ENCODE assay signal across 9 cellular contexts in genomic region chr19:10390652-10391286, GRCh38. TPM values are rescaled to one million over a fixed set of nuclear protein-coding genes. Genes with fewer than 3 reads are reported as not detected.
DNase-seq lines count a peak whose midpoint lies in the region; ATAC-seq and TF ChIP-seq lines count a peak whose summit lies in the region.
"Had no signal": no experiment of that assay in that cellular context is flagged by ENCODE, and none has a peak within 500 bp of the region (broad histone marks: within the 10 kb centered on the region; RNA-seq: fewer than 3 reads in every experiment).

No MANE protein-coding gene starts in this region.

- H3K27ac ChIP-seq in DOHH2 (ENCODE audit: low read depth, low read length) (no peak overlapping the region), Karpas-422 (ENCODE audit: low read length) (no peak overlapping the region), SJCRH30 (no peak overlapping the region)

- CTCF ChIA-PET in activated naive CD4-positive, alpha-beta T cell treated with anti-CD3 and anti-CD28 coated beads, Interleukin-2, amount 10 ng/mL, durations not matched to agents 7 days and 5 days (lab: Charles Lee) = interaction anchor here (0.6 to 4.7 kb wide), 13 partner anchors 9 to 170 kb away, joined by 3 to 69 read pairs (median 4); partner anchors contain the start of genes CDC37, ICAM1 and TYK2

- H3F3A ChIP-seq in DOHH2 (ENCODE audit: control insufficient read depth, insufficient read depth) = peaks cover 16% of the 10 kb centered on the region

- H4K20me1 ChIP-seq in DOHH2 (ENCODE audit: control insufficient read depth, insufficient read depth, low read depth, low read length) = 0 out of 2 replicates have a peak, but pooled peaks cover 4% of the 10 kb centered on the region
- H4K20me1 ChIP-seq in Karpas-422 (ENCODE audit: insufficient read depth, low read depth, low read length) = peaks cover 8% of the 10 kb centered on the region; the same call in 1 of the 2 replicates

- H3K79me2 ChIP-seq in DOHH2 (ENCODE audit: control insufficient read depth, low read length) = no peaks in the 10 kb centered on the region; the same call in 1 of the 2 replicates
- no peaks in the 10 kb centered on the region for H3K79me2 ChIP-seq in Karpas-422 (ENCODE audit: low read length)

- peak; percentile 90 for DNase-seq in Karpas-422
- peak; percentile 63 to 76 for DNase-seq in SJCRH30
- peak; percentile 81 for DNase-seq in activated naive CD4-positive, alpha-beta T cell treated with anti-CD3 and anti-CD28 coated beads, Interleukin-2, amount 10 ng/mL, durations not matched to agents 7 days and 5 days
- DNase-seq in glutamatergic neuron = peak; percentile 67
- peak; percentile 40 for DNase-seq in putamen (ENCODE audit: low spot score)

- no peaks in the 10 kb centered on the region for H3K9me3 Mint-ChIP-seq in activated naive CD4-positive, alpha-beta T cell treated with anti-CD3 and anti-CD28 coated beads, Interleukin-2, amount 10 ng/mL, durations not matched to agents 7 days and 5 days
- H3K9me3 Mint-ChIP-seq in glutamatergic neuron (ENCODE audit: unreplicated experiment) = peaks cover 1% of the 10 kb centered on the region

- H3K9me2 ChIP-seq in DOHH2 (replicated peaks; ENCODE audit: control insufficient read depth, low read length) = no peaks in the 10 kb centered on the region
- H3K9me2 ChIP-seq in Karpas-422 (replicated peaks; ENCODE audit: insufficient read depth, low read length) = no peaks in the 10 kb centered on the region

- H3K4me2 ChIP-seq in DOHH2 (ENCODE audit: low read length) = no peak overlapping the region
- H3K4me2 ChIP-seq in Karpas-422 (ENCODE audit: low read depth, low read length, poor library complexity, severe bottlenecking) = no peak overlapping the region

- ATAC-seq in GM18873 (IDR thresholded peaks at IDR 0.05; ENCODE audit: low FRiP score, unreplicated experiment) = no peak
- no peak for ATAC-seq in HG03045 (IDR thresholded peaks at IDR 0.05; ENCODE audit: unreplicated experiment)

- H2AFZ ChIP-seq in Karpas-422 (ENCODE audit: low read length) = no peak overlapping the region

- no peak overlapping the region for H3K9ac ChIP-seq in Karpas-422 (ENCODE audit: low read length)

- peak; percentile 91 for TF ChIP-seq CTCF in DOHH2 (IDR thresholded peaks at IDR 0.05; ENCODE audit: low read depth, low read length, poor library complexity, severe bottlenecking)
- peak; percentile 75 for TF ChIP-seq CTCF in glutamatergic neuron (IDR thresholded peaks at IDR 0.05; ENCODE audit: partially characterized antibody, unreplicated experiment)

- no peak overlapping the region for H3K4me3 ChIP-seq in DOHH2 (ENCODE audit: low read length)
- no peak overlapping the region for H3K4me3 ChIP-seq in Karpas-422 (ENCODE audit: low read length)
- H3K4me3 ChIP-seq in SJCRH30 = no peak overlapping the region

- peaks cover 24% of the 10 kb centered on the region for H3K36me3 Mint-ChIP-seq in activated naive CD4-positive, alpha-beta T cell treated with anti-CD3 and anti-CD28 coated beads, Interleukin-2, amount 10 ng/mL, durations not matched to agents 7 days and 5 days
- no peaks in the 10 kb centered on the region for H3K36me3 Mint-ChIP-seq in glutamatergic neuron (ENCODE audit: unreplicated experiment)
- H3K36me3 Mint-ChIP-seq: activated naive CD8-positive, alpha-beta T cell had no signal

- H3K4me1 Mint-ChIP-seq in activated naive CD4-positive, alpha-beta T cell treated with anti-CD3 and anti-CD28 coated beads, Interleukin-2, amount 10 ng/mL, durations not matched to agents 7 days and 5 days = no peaks in the 10 kb centered on the region
- no peaks in the 10 kb centered on the region for H3K4me1 Mint-ChIP-seq in glutamatergic neuron (ENCODE audit: low read depth, unreplicated experiment)

- H3K36me3 ChIP-seq in DOHH2 (ENCODE audit: control insufficient read depth, low read length) = peaks cover 54% of the 10 kb centered on the region
- H3K36me3 ChIP-seq in Karpas-422 (ENCODE audit: insufficient read depth, low read length) = no peaks in the 10 kb centered on the region; the same call in 1 of the 2 replicates
- peaks cover 15% of the 10 kb centered on the region for H3K36me3 ChIP-seq in SJCRH30

- H3K4me1 ChIP-seq in DOHH2 (ENCODE audit: control insufficient read depth, low read length) (peaks cover 3% of the 10 kb centered on the region; the same call in 1 of the 2 replicates), Karpas-422 (ENCODE audit: low read length) (no peaks in the 10 kb centered on the region), SJCRH30 (no peaks in the 10 kb centered on the region)

- no peak overlapping the region for H3K4me3 Mint-ChIP-seq in activated naive CD4-positive, alpha-beta T cell treated with anti-CD3 and anti-CD28 coated beads, Interleukin-2, amount 10 ng/mL, durations not matched to agents 7 days and 5 days
- no peak overlapping the region for H3K4me3 Mint-ChIP-seq in glutamatergic neuron (ENCODE audit: unreplicated experiment)
- H3K4me3 Mint-ChIP-seq: activated naive CD8-positive, alpha-beta T cell had no signal

- no peaks in the 10 kb centered on the region for H3K27me3 Mint-ChIP-seq in activated naive CD4-positive, alpha-beta T cell treated with anti-CD3 and anti-CD28 coated beads, Interleukin-2, amount 10 ng/mL, durations not matched to agents 7 days and 5 days
- peaks cover 3% of the 10 kb centered on the region for H3K27me3 Mint-ChIP-seq in glutamatergic neuron (ENCODE audit: unreplicated experiment)
- H3K27me3 Mint-ChIP-seq: activated naive CD8-positive, alpha-beta T cell had no signal

- H3K9me3 ChIP-seq in DOHH2 (ENCODE audit: control insufficient read depth, insufficient read depth, low read length) (no peaks in the 10 kb centered on the region), Karpas-422 (ENCODE audit: low read length) (no peaks in the 10 kb centered on the region), SJCRH30 (replicated peaks) (no peaks in the 10 kb centered on the region)

- no peaks in the 10 kb centered on the region for H3K27me3 ChIP-seq in DOHH2 (ENCODE audit: control insufficient read depth, low read length)
- no peaks in the 10 kb centered on the region for H3K27me3 ChIP-seq in Karpas-422 (ENCODE audit: low read length)
- no peaks in the 10 kb centered on the region for H3K27me3 ChIP-seq in SJCRH30

- no peak overlapping the region for H3K27ac Mint-ChIP-seq in activated naive CD4-positive, alpha-beta T cell treated with anti-CD3 and anti-CD28 coated beads, Interleukin-2, amount 10 ng/mL, durations not matched to agents 7 days and 5 days
- peak overlapping the region; percentile 48 for H3K27ac Mint-ChIP-seq in glutamatergic neuron (ENCODE audit: unreplicated experiment)
- H3K27ac Mint-ChIP-seq: activated naive CD8-positive, alpha-beta T cell had no signal

RNA-seq across cellular contexts. Expression of gene TYK2, which starts 10.4 kb away (rescaled TPM):
- total RNA-seq in Karpas-422 (2014; rRNA removed; shearing (Covaris generic); ENCODE audit: low replicate concordance) = 108 and 158 TPM in 2 replicates
- 45.8 and 56.1 TPM in 2 replicates for total RNA-seq in SJCRH30 (2014; rRNA removed; shearing (Covaris generic))
- 90.4 TPM for total RNA-seq in glutamatergic neuron (ENCODE audit: unreplicated experiment)

RNA-seq across cellular contexts. Expression of gene CDC37, which starts 12.6 kb away (rescaled TPM):
- total RNA-seq in Karpas-422 (2014; rRNA removed; shearing (Covaris generic); ENCODE audit: low replicate concordance) = 86.3 and 225 TPM in 2 replicates
- total RNA-seq in SJCRH30 (2014; rRNA removed; shearing (Covaris generic)) = 118 and 130 TPM in 2 replicates
- total RNA-seq in glutamatergic neuron (ENCODE audit: unreplicated experiment) = 128 TPM

RNA-seq across cellular contexts. Expression of gene PDE4A, which starts 29.6 kb away (rescaled TPM):
- 2.6 and 2.9 TPM in 2 replicates for total RNA-seq in Karpas-422 (2014; rRNA removed; shearing (Covaris generic); ENCODE audit: low replicate concordance)
- total RNA-seq in SJCRH30 (2014; rRNA removed; shearing (Covaris generic)) = 3.7 and 4.2 TPM in 2 replicates
- 5.7 TPM for total RNA-seq in glutamatergic neuron (ENCODE audit: unreplicated experiment)

RNA-seq across cellular contexts. Expression of gene ICAM3, which starts 51.3 kb away (rescaled TPM):
- 92.1 and 206 TPM in 2 replicates for total RNA-seq in Karpas-422 (2014; rRNA removed; shearing (Covaris generic); ENCODE audit: low replicate concordance)
- total RNA-seq in SJCRH30 (2014; rRNA removed; shearing (Covaris generic)) = 2.1 and 2.8 TPM in 2 replicates
- 2.0 TPM for total RNA-seq in glutamatergic neuron (ENCODE audit: unreplicated experiment)

RNA-seq across cellular contexts. Expression of gene RAVER1, which starts 57.4 kb away (rescaled TPM):
- total RNA-seq in Karpas-422 (2014; rRNA removed; shearing (Covaris generic); ENCODE audit: low replicate concordance) = 13.2 and 19.6 TPM in 2 replicates
- 20.1 and 21.3 TPM in 2 replicates for total RNA-seq in SJCRH30 (2014; rRNA removed; shearing (Covaris generic))
- total RNA-seq in glutamatergic neuron (ENCODE audit: unreplicated experiment) = 24.8 TPM

Comparison
In these comparisons a context has a peak if more than half of its experiments do, and no peak if none do; other contexts are left out.
1. DNase-seq: peak in every context shown above with its lines; median percentile 90 in Karpas-422; 81 in activated naive CD4-positive, alpha-beta T cell treated with anti-CD3 and anti-CD28 coated beads, Interleukin-2, amount 10 ng/mL, durations not matched to agents 7 days and 5 days; 70 in SJCRH30; 67 in glutamatergic neuron; 40 in putamen.